5 cellular contexts compared by ENCODE assay signal in the genomic region with DNA sequence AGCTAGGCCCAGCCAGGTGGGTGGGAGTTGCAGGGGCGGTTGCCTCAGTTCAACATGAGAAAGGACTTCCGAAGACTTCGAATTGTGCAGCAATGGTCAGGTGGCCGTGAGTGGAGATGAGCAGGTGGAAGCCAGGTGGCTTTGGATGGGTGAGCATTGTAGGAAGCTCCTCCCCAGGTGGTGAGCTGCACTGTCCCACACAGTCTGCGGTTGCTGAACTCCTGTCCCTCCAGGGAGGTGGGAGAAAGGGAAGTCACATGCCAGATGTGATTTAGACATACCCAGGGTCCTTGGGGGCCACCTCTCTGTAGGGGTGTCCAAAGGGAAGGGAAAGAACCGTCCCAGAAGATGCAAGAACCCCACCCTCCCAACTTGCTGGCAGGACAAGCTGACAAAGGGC. TPM values are rescaled to one million over a fixed set of nuclear protein-coding genes. Genes with fewer than 3 reads are reported as not detected.
"Had no signal": no experiment of that assay in that cellular context is flagged by ENCODE, and none has a peak within 500 bp of the region (broad histone marks: within the 10 kb centered on the region; RNA-seq: fewer than 3 reads in every experiment).

No MANE protein-coding gene starts in this region.

- H3K9me3 ChIP-seq: pancreas, SJSA1 had no signal

- H3K4me1 ChIP-seq: foreskin keratinocyte had no signal

- H3K36me3 ChIP-seq: pancreas, SJSA1 had no signal

- DNase-seq: activated CD4-positive, alpha-beta memory T cell treated with anti-CD3 and anti-CD28 coated beads, Interleukin-2, amount 10 ng/mL, durations not matched to agents 7 days and 5 days; foreskin keratinocyte had no signal

- H3K27ac ChIP-seq: foreskin keratinocyte, SJSA1 had no signal

- H3K27me3 ChIP-seq: pancreas had no signal

- H3K4me3 ChIP-seq: SJSA1, smooth muscle cell had no signal

RNA-seq across cellular contexts. Expression of gene COL15A1, which starts 30.4 kb away (rescaled TPM):
- total RNA-seq: foreskin keratinocyte had no signal
